Comparison of ENCODE assay signal across 28 cellular contexts in the genomic region with DNA sequence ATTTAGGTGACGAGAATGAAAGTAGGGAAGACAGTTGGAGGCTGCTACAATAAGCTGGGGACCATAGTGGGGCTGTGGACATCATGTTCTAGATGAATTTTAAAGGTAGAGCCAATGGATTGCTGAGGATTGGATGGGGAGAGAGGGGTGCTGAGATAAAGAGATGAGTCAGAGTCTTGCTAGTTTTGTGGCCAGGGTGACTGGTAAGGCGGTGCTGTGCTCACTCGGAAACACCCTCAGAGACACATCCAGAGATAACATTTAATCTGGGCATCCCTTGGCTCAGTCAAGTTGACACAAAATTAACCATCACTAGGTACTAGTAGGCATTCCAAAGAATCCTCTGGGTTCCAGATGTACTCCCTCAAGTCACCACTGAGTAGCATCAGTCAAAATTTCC.
"Had no signal": no experiment of that assay in that cellular context is flagged by ENCODE, and none has a peak within 500 bp of the region (broad histone marks: within the 10 kb centered on the region; RNA-seq: fewer than 3 reads in every experiment).

No MANE protein-coding gene starts in this region.

- H3K4me1 ChIP-seq: colonic mucosa, lower lobe of right lung had no signal

- H3K4me3 Mint-ChIP-seq: dendritic cell treated with granulocyte-macrophage colony-stimulating factor and Interleukin-4, amounts not matched to agents 40 ng/mL and 50 ng/mL, for 4 days; effector memory CD8-positive, alpha-beta T cell; endodermal cell; immature natural killer cell; mesothelial cell of epicardium; naive thymus-derived CD4-positive, alpha-beta T cell; natural killer cell had no signal

- H3K27ac ChIP-seq: colonic mucosa, epithelial cell of prostate, esophagus squamous epithelium, gastroesophageal sphincter, heart left ventricle, hepatocyte, left ventricle myocardium inferior, lower lobe of right lung had no signal

- H3K36me3 ChIP-seq: colonic mucosa, esophagus squamous epithelium, gastroesophageal sphincter, heart left ventricle, left ventricle myocardium inferior, lower lobe of right lung had no signal

- ATAC-seq: effector memory CD8-positive, alpha-beta T cell; esophagus mucosa; gastroesophageal sphincter; heart left ventricle; left colon; left lobe of liver; lower lobe of right lung; naive thymus-derived CD4-positive, alpha-beta T cell; natural killer cell had no signal

- FAIRE-seq: endometrium, frontal cortex, kidney had no signal

- H3K27me3 ChIP-seq: colonic mucosa had no signal

- H3K27ac Mint-ChIP-seq: dendritic cell treated with granulocyte-macrophage colony-stimulating factor and Interleukin-4, amounts not matched to agents 40 ng/mL and 50 ng/mL, for 4 days; effector memory CD8-positive, alpha-beta T cell; endodermal cell; immature natural killer cell; mesothelial cell of epicardium; naive thymus-derived CD4-positive, alpha-beta T cell; natural killer cell had no signal

- DNase-seq: colonic mucosa; cortex of kidney; effector CD8-positive, alpha-beta T cell; effector memory CD8-positive, alpha-beta T cell; endodermal cell; esophagus squamous epithelium; foreskin fibroblast; heart left ventricle; hypothalamus; immature natural killer cell; islet precursor cell; kidney; kidney glomerular epithelial cell; left colon; left ventricle myocardium inferior; lower lobe of right lung; mesenchymal stem cell; naive thymus-derived CD4-positive, alpha-beta T cell; natural killer cell had no signal

- H3K4me3 ChIP-seq: colonic mucosa, esophagus squamous epithelium, gastroesophageal sphincter, heart left ventricle, hepatocyte, left ventricle myocardium inferior, lower lobe of right lung had no signal

- H3K4me1 Mint-ChIP-seq: endodermal cell, immature natural killer cell, natural killer cell had no signal

- H3K9me3 ChIP-seq: colonic mucosa, esophagus squamous epithelium, gastroesophageal sphincter, heart left ventricle, left ventricle myocardium inferior, lower lobe of right lung had no signal

- H3K9me3 Mint-ChIP-seq: dendritic cell treated with granulocyte-macrophage colony-stimulating factor and Interleukin-4, amounts not matched to agents 40 ng/mL and 50 ng/mL, for 4 days; effector memory CD8-positive, alpha-beta T cell; endodermal cell; immature natural killer cell; mesothelial cell of epicardium; natural killer cell had no signal

- H3K36me3 Mint-ChIP-seq: immature natural killer cell, mesothelial cell of epicardium, natural killer cell had no signal
